14 cellular contexts compared by ENCODE assay signal in genomic region chr1:227191607-227192006, GRCh38.
DNase-seq lines count a peak whose midpoint lies in the region; ATAC-seq, FAIRE-seq and TF ChIP-seq lines count a peak whose summit lies in the region.
"Had no signal": no experiment of that assay in that cellular context is flagged by ENCODE, and none has a peak within 500 bp of the region (broad histone marks: within the 10 kb centered on the region; RNA-seq: fewer than 3 reads in every experiment).

No MANE protein-coding gene starts in this region.

- ATAC-seq in GM18511 (IDR thresholded peaks at IDR 0.05; ENCODE audit: unreplicated experiment) (peak; percentile 83), GM21381 (IDR thresholded peaks at IDR 0.05; ENCODE audit: unreplicated experiment) (peak; percentile 75), HG03066 (IDR thresholded peaks at IDR 0.05; ENCODE audit: low read depth, unreplicated experiment) (peak; percentile 60), GM12878 (peak; percentile 84), HG03439 (IDR thresholded peaks at IDR 0.05; ENCODE audit: unreplicated experiment) (no peak)
- ATAC-seq in naive thymus-derived CD4-positive, alpha-beta T cell, result no peak

- no peak overlapping the region for H3K4me3 ChIP-seq in GM12878
- H3K4me3 ChIP-seq in naive thymus-derived CD4-positive, alpha-beta T cell (ENCODE audit: low read length), result no peak overlapping the region
- H3K4me3 ChIP-seq: ovary had no signal

- BruUV-seq in GM12878 (replicated peaks; lab: Mats Ljungman, UMichigan), result no TSS peak

- H3K4me1 ChIP-seq in GM12878 (ENCODE audit: control insufficient read depth, insufficient read depth, low read length), result peaks cover 7% of the 10 kb centered on the region; the same call in 1 of the 2 replicates
- H3K4me1 ChIP-seq in naive thymus-derived CD4-positive, alpha-beta T cell (ENCODE audit: control insufficient read depth in 2 of 2, insufficient read depth in 2 of 2, low read length in 2 of 2), result no peaks in the 10 kb centered on the region

- CTCF ChIA-PET in GM12878 (lab: Yijun Ruan, JAX), result no interaction called here
- CTCF ChIA-PET in naive thymus-derived CD4-positive, alpha-beta T cell (lab: Charles Lee), result no interaction called here

- no peak overlapping the region for H2AFZ ChIP-seq in GM12878 (ENCODE audit: control insufficient read depth, low read depth, low read length)

- POLR2A ChIA-PET in GM12878 (lab: Charles Lee), result no interaction called here
- POLR2A ChIA-PET in naive thymus-derived CD4-positive, alpha-beta T cell (lab: Charles Lee), result no interaction called here

- no peaks in the 10 kb centered on the region for H3K36me3 ChIP-seq in GM12878 (ENCODE audit: control insufficient read depth in 2 of 2, insufficient read depth in 2 of 2, low read length in 1 of 2)
- H3K36me3 ChIP-seq in naive thymus-derived CD4-positive, alpha-beta T cell (ENCODE audit: control insufficient read depth in 2 of 3, insufficient read depth in 3 of 3, low read length in 3 of 3), result no peaks in the 10 kb centered on the region
- H3K36me3 ChIP-seq: ovary had no signal

- H3K4me1 Mint-ChIP-seq in naive thymus-derived CD4-positive, alpha-beta T cell, result peaks cover 0 to 8% (median 0%) of the 10 kb centered on the region in 7 donors
- H3K4me1 Mint-ChIP-seq: activated naive CD4-positive, alpha-beta T cell treated with anti-CD3 and anti-CD28 coated beads, Interleukin-2, amount 50 U/mL, for 24 hours had no signal

- RAD21 ChIA-PET in GM12878 (lab: Charles Lee; ENCODE audit: unreplicated experiment), result no interaction called here

- TF ChIP-seq POLR2A in GM12878 (IDR thresholded peaks at IDR 0.05; ENCODE audit: low read depth, low read length), result no peak
- no peak for TF ChIP-seq POLR2A in GM12892 (IDR thresholded peaks at IDR 0.05; ENCODE audit: low read depth, low read length)

- H3K9me3 Mint-ChIP-seq in naive thymus-derived CD4-positive, alpha-beta T cell, result no peaks in the 10 kb centered on the region
- H3K9me3 Mint-ChIP-seq: activated naive CD4-positive, alpha-beta T cell treated with anti-CD3 and anti-CD28 coated beads, Interleukin-2, amount 50 U/mL, for 24 hours; memory B cell had no signal

- 0% methylated on average over 2 of the region's 2 CpGs for WGBS in GM12878 (ENCODE audit: insufficient coverage, insufficient replicate concordance, low lambda C conversion rate, missing lambda C conversion rate)

- SMC1A ChIA-PET in GM12878 (lab: Charles Lee; ENCODE audit: uncharacterized antibody, unreplicated experiment), result no interaction called here

- DNase-seq in GM12878 (ENCODE audit: low read depth, low spot score), result no peak
- no peak for DNase-seq in H4 (ENCODE audit: low spot score)
- no peak for DNase-seq in naive thymus-derived CD4-positive, alpha-beta T cell
- DNase-seq in GM12892 (ENCODE audit: insufficient read length), result no peak
- DNase-seq: KG1, NCI-H187, NCI-H748 treated with DMSO at 0.1 percent for 48 hours, ovary had no signal

- TF ChIP-seq CTCF in GM12878 (IDR thresholded peaks at IDR 0.05 in 2 of 3, conservative IDR thresholded peaks at IDR 0.05 in 1 of 3; ENCODE audit: control insufficient read depth in 2 of 3, extremely low read depth in 1 of 3, insufficient read depth in 1 of 3, low read depth in 3 of 3, low read length in 3 of 3), result no peak

- H3K27me3 ChIP-seq in GM12878 (replicated peaks in 1 of 2; ENCODE audit: control insufficient read depth in 2 of 2, insufficient read depth in 2 of 2, low read length in 1 of 2), result no peaks in the 10 kb centered on the region; a peak in 1 of 4 replicates
- no peaks in the 10 kb centered on the region for H3K27me3 ChIP-seq in naive thymus-derived CD4-positive, alpha-beta T cell (ENCODE audit: control insufficient read depth in 2 of 2, insufficient read depth in 2 of 2, low read length in 2 of 2)
- H3K27me3 ChIP-seq: ovary had no signal

- in situ Hi-C loops in GM12878 (cut with MboI), result no loop called here

- peaks cover 13 to 38% (median 22%) of the 10 kb centered on the region in 5 donors for H3K27me3 Mint-ChIP-seq in naive thymus-derived CD4-positive, alpha-beta T cell

- no peak for TF ChIP-seq RAD21 in GM12878 (IDR thresholded peaks at IDR 0.05; ENCODE audit: insufficient read depth, low read depth, low read length)

- no peak overlapping the region for H3K9ac ChIP-seq in GM12878 (ENCODE audit: control insufficient read depth, insufficient read depth, low read length)

- FAIRE-seq in GM12878 (lab: Jason Lieb, UNC) (no peak), GM12892 (lab: Jason Lieb, UNC) (no peak)

- no peak for TF ChIP-seq EP300 in GM12878 (IDR thresholded peaks at IDR 0.05; ENCODE audit: borderline replicate concordance in 1 of 2, control insufficient read depth in 1 of 2, low read depth in 2 of 2, low read length in 2 of 2)

- no peaks in the 10 kb centered on the region for H3K9me3 ChIP-seq in GM12878 (replicated peaks; ENCODE audit: control insufficient read depth, insufficient read depth, low read length)
- H3K9me3 ChIP-seq in naive thymus-derived CD4-positive, alpha-beta T cell (ENCODE audit: control insufficient read depth in 2 of 3, low read length in 3 of 3), result no peaks in the 10 kb centered on the region
- H3K9me3 ChIP-seq: ovary had no signal

- H3K27ac Mint-ChIP-seq in naive thymus-derived CD4-positive, alpha-beta T cell, result no peak overlapping the region
- H3K27ac Mint-ChIP-seq: activated naive CD4-positive, alpha-beta T cell treated with anti-CD3 and anti-CD28 coated beads, Interleukin-2, amount 50 U/mL, for 24 hours; memory B cell had no signal

- no peaks in the 10 kb centered on the region for H3K36me3 Mint-ChIP-seq in naive thymus-derived CD4-positive, alpha-beta T cell
- H3K36me3 Mint-ChIP-seq: activated naive CD4-positive, alpha-beta T cell treated with anti-CD3 and anti-CD28 coated beads, Interleukin-2, amount 50 U/mL, for 24 hours; memory B cell had no signal

- no peaks in the 10 kb centered on the region for H3K79me2 ChIP-seq in GM12878 (ENCODE audit: control insufficient read depth, insufficient read depth, low read length)

- H4K20me1 ChIP-seq in GM12878 (ENCODE audit: control insufficient read depth, insufficient read depth), result no peaks in the 10 kb centered on the region

- no peak overlapping the region for H3K4me2 ChIP-seq in GM12878 (ENCODE audit: control insufficient read depth, insufficient read depth)

- H3K27ac ChIP-seq in GM12878 (ENCODE audit: control insufficient read depth, insufficient read depth), result no peak overlapping the region
- no peak overlapping the region for H3K27ac ChIP-seq in naive thymus-derived CD4-positive, alpha-beta T cell (ENCODE audit: low read depth, low read length)
- H3K27ac ChIP-seq: ovary had no signal

- intact Hi-C loops in GM12878 (cut with micrococcal nuclease; ENCODE audit: unreplicated experiment), result no loop called here
- intact Hi-C loops in naive thymus-derived CD4-positive, alpha-beta T cell (cut with micrococcal nuclease), result no loop called here

- no peak overlapping the region for H3K4me3 Mint-ChIP-seq in naive thymus-derived CD4-positive, alpha-beta T cell
- H3K4me3 Mint-ChIP-seq: activated naive CD4-positive, alpha-beta T cell treated with anti-CD3 and anti-CD28 coated beads, Interleukin-2, amount 50 U/mL, for 24 hours; memory B cell had no signal

TF ChIP-seq in GM12878, 131 proteins besides CTCF, POLR2A, EP300 and RAD21:
- TF ChIP-seq NR2C1 (IDR thresholded peaks at IDR 0.05), result no peak
- no peak for TF ChIP-seq KAT2A (conservative IDR thresholded peaks at IDR 0.05; ENCODE audit: control insufficient read depth, low read depth, low read length)
- TF ChIP-seq RUNX3 (IDR thresholded peaks at IDR 0.05; ENCODE audit: low read length), result 0 out of 2 replicates have a peak, but pooled peaks have one; percentile 21
TF ChIP-seq in GM12878: peak in this region for 1.

Comparison
In these comparisons a context has a peak if more than half of its experiments do, and no peak if none do; other contexts are left out.
1. ATAC-seq: peak in GM18511 (single experiment), GM21381 (single experiment), HG03066 (single experiment) and GM12878 (single experiment); none in naive thymus-derived CD4-positive, alpha-beta T cell (single experiment) and HG03439 (single experiment).